Comparison of ENCODE assay signal across 17 cellular contexts in the genomic region with DNA sequence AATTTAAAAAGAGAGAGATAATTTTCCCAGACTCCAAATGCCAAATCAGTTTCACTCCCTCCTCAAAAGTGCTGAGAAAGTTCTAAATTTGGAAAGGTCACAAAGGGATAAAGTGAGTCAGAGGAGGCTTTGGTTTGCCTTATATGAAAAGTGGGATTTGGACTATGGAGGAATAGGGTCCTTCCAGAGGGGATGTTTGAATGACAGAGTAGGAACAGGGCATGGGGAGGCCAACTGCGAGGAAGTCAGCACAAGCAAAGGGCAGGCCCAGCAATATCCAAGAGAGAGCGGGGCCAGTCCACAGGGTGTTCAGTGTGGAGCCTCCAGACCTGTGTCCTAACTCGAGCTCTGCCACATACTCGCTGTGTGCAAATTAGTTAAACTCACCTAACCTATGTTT. TPM values are rescaled to one million over a fixed set of nuclear protein-coding genes. Genes with fewer than 3 reads are reported as not detected.
DNase-seq lines count a peak whose midpoint lies in the region; ATAC-seq, FAIRE-seq and TF ChIP-seq lines count a peak whose summit lies in the region.
"Had no signal": no experiment of that assay in that cellular context is flagged by ENCODE, and none has a peak within 500 bp of the region (broad histone marks: within the 10 kb centered on the region; RNA-seq: fewer than 3 reads in every experiment).

No MANE protein-coding gene starts in this region.

- H3K9ac ChIP-seq in SK-N-SH (no peak overlapping the region), rectal smooth muscle tissue (ENCODE audit: low read length) (no peak overlapping the region)

- H3K4me2 ChIP-seq in SK-N-SH, result 0 out of 2 replicates have a peak overlapping the region, but pooled peaks have one; percentile 9

- H3K4me3 ChIP-seq in SK-N-SH (ENCODE audit: low read depth in 2 of 2, low read length in 1 of 2), result no peak overlapping the region
- H3K4me3 ChIP-seq in rectal smooth muscle tissue (ENCODE audit: low read length), result no peak overlapping the region
- no peak overlapping the region for H3K4me3 ChIP-seq in aorta (ENCODE audit: low read length in 2 of 2)

- POLR2A ChIA-PET in SK-N-SH (lab: Yijun Ruan, JAX), result no interaction called here

- no peak for TF ChIP-seq EP300 in SK-N-SH (IDR thresholded peaks at IDR 0.05; ENCODE audit: borderline replicate concordance in 1 of 2, low read depth in 1 of 2, low read length in 1 of 2)

- H3K27ac ChIP-seq in SK-N-SH (ENCODE audit: low read depth in 2 of 2, low read length in 1 of 2) (no peak overlapping the region), rectal smooth muscle tissue (ENCODE audit: low read depth, low read length) (peak overlapping the region; percentile 71), aorta (ENCODE audit: low read depth in 1 of 2, low read length in 2 of 2) (peak overlapping the region; percentile 97 to 98)
- H3K27ac ChIP-seq: 22Rv1, C4-2B had no signal

- H3K27me3 ChIP-seq in SK-N-SH (ENCODE audit: insufficient read depth) (no peaks in the 10 kb centered on the region), rectal smooth muscle tissue (ENCODE audit: control insufficient read depth, insufficient read depth, low read length) (no peaks in the 10 kb centered on the region), aorta (ENCODE audit: control insufficient read depth in 1 of 2, insufficient read depth in 2 of 2, low read length in 1 of 2) (no peaks in the 10 kb centered on the region)

- H3K79me2 ChIP-seq in SK-N-SH (ENCODE audit: insufficient read depth), result peaks cover 3% of the 10 kb centered on the region; the same call in 1 of the 2 replicates

- H3K36me3 ChIP-seq in SK-N-SH (replicated peaks in 1 of 2; ENCODE audit: control insufficient read depth in 1 of 2, insufficient read depth in 2 of 2, low read length in 1 of 2), result peaks cover 5% of the 10 kb centered on the region in 2 experiments
- no peaks in the 10 kb centered on the region for H3K36me3 ChIP-seq in rectal smooth muscle tissue (ENCODE audit: control insufficient read depth, insufficient read depth, low read length)
- no peaks in the 10 kb centered on the region for H3K36me3 ChIP-seq in aorta (ENCODE audit: control insufficient read depth in 1 of 2, insufficient read depth in 2 of 2, low read length in 1 of 2)

- DNase-seq in SK-N-SH (no peak), left lobe of liver (ENCODE audit: low spot score) (no peak), aorta (no peak), D721Med (ENCODE audit: insufficient read length, low spot score) (no peak), anterior cingulate cortex (lab: John Stamatoyannopoulos, UW) (no peak)
- DNase-seq: activated CD4-positive, alpha-beta T cell treated with anti-CD3 and anti-CD28 coated beads for 36 hours; activated naive CD4-positive, alpha-beta T cell treated with anti-CD3 and anti-CD28 coated beads, Interleukin-2, amount 10 ng/mL, durations not matched to agents 7 days and 5 days; DMS79; NCI-H2081 treated with DMSO at 0.1 percent for 48 hours; NCI-H69; SHP77 had no signal

- no peak for FAIRE-seq in D721Med (lab: Jason Lieb, UNC)
- FAIRE-seq: endometrium had no signal

- H3F3A ChIP-seq in SK-N-SH (replicated peaks; ENCODE audit: insufficient read depth), result no peaks in the 10 kb centered on the region

- no peak for TF ChIP-seq RAD21 in SK-N-SH (IDR thresholded peaks at IDR 0.05; ENCODE audit: low read length)

- no peak overlapping the region for H2AFZ ChIP-seq in SK-N-SH (ENCODE audit: low read depth)

- TF ChIP-seq CTCF in SK-N-SH (IDR thresholded peaks at IDR 0.05) (no peak), D721Med (IDR thresholded peaks at IDR 0.05; ENCODE audit: insufficient read depth, missing control alignments) (no peak)

- H4K20me1 ChIP-seq in SK-N-SH (ENCODE audit: insufficient read depth), result no peaks in the 10 kb centered on the region

- CTCF ChIA-PET in SK-N-SH (lab: Yijun Ruan, JAX), result interaction anchor here (1.5 to 8.7 kb wide), 3 partner anchors 10 to 46 kb away, joined by 3 to 90 read pairs (median 6); a partner anchor contains a TSS

- ATAC-seq in SK-N-SH treated with all-trans-retinoic acid at 6 μM for 48 hours (no peak), left lobe of liver (peak; percentile 57), aorta (ENCODE audit: low FRiP score) (peak; percentile 58), GM19023 (IDR thresholded peaks at IDR 0.05; ENCODE audit: unreplicated experiment) (no peak)
- ATAC-seq: activated CD4-positive, alpha-beta T cell treated with anti-CD3 and anti-CD28 coated beads for 36 hours had no signal

- intact Hi-C loops in aorta (cut with DNase I), result no loop called here

- WGBS in SK-N-SH (ENCODE audit: low lambda C conversion rate), result 95% methylated on average over 3 of the region's 4 CpGs
- WGBS in aorta, 2 donors, result 11 to 13% methylated on average over 4 of the region's 4 CpGs

- H3K4me1 ChIP-seq in SK-N-SH (ENCODE audit: control insufficient read depth in 1 of 2, insufficient read depth in 2 of 2, low read depth in 1 of 2, low read length in 1 of 2) (peaks cover 6 to 41% of the 10 kb centered on the region in 2 experiments; a peak in 3 of 4 replicates), rectal smooth muscle tissue (ENCODE audit: control insufficient read depth, insufficient read depth, low read length) (peaks cover 38% of the 10 kb centered on the region), aorta (ENCODE audit: control insufficient read depth in 1 of 2, insufficient read depth in 2 of 2, low read length in 2 of 2) (peaks cover 10 to 16% of the 10 kb centered on the region in 2 donors)

- H3K9me2 ChIP-seq in SK-N-SH, result no peaks in the 10 kb centered on the region

- H3K9me3 ChIP-seq in SK-N-SH (no peaks in the 10 kb centered on the region), aorta (ENCODE audit: control insufficient read depth, low read length) (no peaks in the 10 kb centered on the region)

TF ChIP-seq in SK-N-SH, 30 proteins besides CTCF, POLR2A, EP300 and RAD21:
- no peak for TF ChIP-seq ELF1 (IDR thresholded peaks at IDR 0.05)

TF ChIP-seq in SK-N-SH treated with all-trans-retinoic acid at 6 μM for 48 hours, 23 proteins besides CTCF, POLR2A, EP300 and RAD21:
- TF ChIP-seq ISL1 (CRISPR knock-in tag; IDR thresholded peaks at IDR 0.05) (no peak), ZC3H10 (CRISPR knock-in tag; IDR thresholded peaks at IDR 0.05) (no peak), PPARA (CRISPR knock-in tag; IDR thresholded peaks at IDR 0.05; ENCODE audit: borderline replicate concordance) (no peak), RARB (CRISPR knock-in tag; IDR thresholded peaks at IDR 0.05) (no peak)

RNA-seq across cellular contexts. Expression of a gene that starts 9.8 kb away (rescaled TPM):
- polyA plus RNA-seq in SK-N-SH (2012; rRNA removed), result 31.5 and 44.2 TPM in 2 replicates
- polyA plus RNA-seq in SK-N-SH (2012; cell fraction: cytosol; rRNA removed), result 37.8 and 39.8 TPM in 2 replicates
- 24.3 and 50.5 TPM in 2 replicates for polyA plus RNA-seq in SK-N-SH (2012; cell fraction: nucleus; rRNA removed)
- total RNA-seq in left lobe of liver, result 13.0 TPM
- 10 to 100 TPM; 27.4 to 28.5 TPM for total RNA-seq in aorta
- 10 to 100 TPM in 1 of 2 donors, 1 to 10 TPM in 1; 9.5 to 28.5 TPM for polyA plus RNA-seq in aorta

RNA-seq across cellular contexts. Expression of a gene that starts 28.3 kb away (rescaled TPM):
- polyA plus RNA-seq in SK-N-SH (2012; rRNA removed) (119 and 130 TPM in 2 replicates), aorta (1,000 to 10,000 TPM; 3,163 to 4,826 TPM)
- polyA plus RNA-seq in SK-N-SH (2012; cell fraction: cytosol; rRNA removed), result 128 and 149 TPM in 2 replicates
- 146 and 161 TPM in 2 replicates for polyA plus RNA-seq in SK-N-SH (2012; cell fraction: nucleus; rRNA removed)
- total RNA-seq in left lobe of liver (17.0 TPM), aorta (1,000 to 10,000 TPM; 3,684 to 9,611 TPM)

Comparison
In these comparisons a context has a peak if more than half of its experiments do, and no peak if none do; other contexts are left out.
1. H3K27ac ChIP-seq: peak in rectal smooth muscle tissue (single experiment) and aorta (2 of 2); none in SK-N-SH (0 of 2).
2. ATAC-seq: peak in left lobe of liver (single experiment) and aorta (single experiment); none in SK-N-SH treated with all-trans-retinoic acid at 6 μM for 48 hours (single experiment) and GM19023 (single experiment).
3. RNA of a gene that starts 28.3 kb away (total RNA-seq): 3,684 to 9,611 TPM in aorta; 17.0 TPM in left lobe of liver (single experiment); every median in the first group is over 100 times any median in the second.